In the genomic region with DNA sequence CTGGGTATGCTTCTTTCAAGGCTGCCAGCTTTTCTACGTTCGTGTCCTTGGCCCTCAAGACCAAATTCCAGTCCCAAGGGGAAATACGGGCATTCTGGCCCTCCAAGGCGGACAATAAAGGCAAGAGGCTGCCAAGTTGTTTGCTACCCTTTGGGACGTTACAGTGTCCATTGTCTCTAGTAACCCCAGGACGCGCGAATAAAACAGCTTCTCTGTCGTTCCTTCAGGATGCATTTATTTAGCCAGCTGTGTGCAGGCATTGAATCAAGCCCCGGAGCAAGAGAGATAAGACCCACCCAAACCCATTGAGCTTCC, we compare ENCODE assay signal across 8 cellular contexts. TPM values are rescaled to one million over a fixed set of nuclear protein-coding genes. Genes with fewer than 3 reads are reported as not detected.
A peak's percentile ranks its signal among the peaks of the same experiment; 100 is the strongest.
DNase-seq lines count a peak whose midpoint lies in the region; ATAC-seq, FAIRE-seq and TF ChIP-seq lines count a peak whose summit lies in the region.

No MANE protein-coding gene starts in this region.

- no peak for DNase-seq in T-helper 17 cell
- no peak for DNase-seq in foreskin keratinocyte
- DNase-seq in GM12891 (ENCODE audit: insufficient read length, low spot score): no peak
- DNase-seq in MV-4-11 (lab: John Stamatoyannopoulos, UW): no peak

- no peak for FAIRE-seq in GM12891 (lab: Jason Lieb, UNC)

- H3K9ac ChIP-seq in skeletal muscle satellite cell (ENCODE audit: low read depth, low read length): peak overlapping the region; percentile 88

- H3K27ac ChIP-seq in foreskin keratinocyte: peak overlapping the region; percentile 24

- H3K4me1 ChIP-seq in foreskin keratinocyte (peaks cover 11% of the 10 kb centered on the region), skeletal muscle satellite cell (ENCODE audit: control insufficient read depth, insufficient read depth, low read length) (peaks cover 20% of the 10 kb centered on the region)

- TF ChIP-seq POLR2A in GM12891 (IDR thresholded peaks at IDR 0.05; ENCODE audit: low read depth, low read length): no peak

- peaks cover 7% of the 10 kb centered on the region for H3K36me3 Mint-ChIP-seq in T-helper 17 cell (ENCODE audit: low read depth)

- peak overlapping the region; percentile 95 for H3K4me3 Mint-ChIP-seq in T-helper 17 cell

- H3K27me3 ChIP-seq in foreskin keratinocyte (no peaks in the 10 kb centered on the region), skeletal muscle satellite cell (ENCODE audit: control insufficient read depth, insufficient read depth, low read length) (no peaks in the 10 kb centered on the region)

- ATAC-seq in GM21528 (IDR thresholded peaks at IDR 0.05; ENCODE audit: low FRiP score, unreplicated experiment) (peak; percentile 4), T-helper 17 cell (no peak), foreskin keratinocyte (no peak), GM19455 (IDR thresholded peaks at IDR 0.05; ENCODE audit: unreplicated experiment) (no peak), HG02973 (IDR thresholded peaks at IDR 0.05; ENCODE audit: unreplicated experiment) (no peak)

- TF ChIP-seq CTCF in foreskin keratinocyte (conservative IDR thresholded peaks at IDR 0.05): no peak

- H3K9me3 ChIP-seq in T-helper 17 cell (ENCODE audit: control insufficient read depth, low read length, poor library complexity, severe bottlenecking) (no peaks in the 10 kb centered on the region), skeletal muscle satellite cell (replicated peaks; ENCODE audit: low read length) (no peaks in the 10 kb centered on the region)

- H3K27ac Mint-ChIP-seq in T-helper 17 cell: peak overlapping the region; percentile 88

- H3K36me3 ChIP-seq in skeletal muscle satellite cell (ENCODE audit: insufficient read depth, low read length): no peaks in the 10 kb centered on the region

- H3K4me2 ChIP-seq in skeletal muscle satellite cell (ENCODE audit: low read length): peak overlapping the region; percentile 85

- no peaks in the 10 kb centered on the region for H3K27me3 Mint-ChIP-seq in T-helper 17 cell

- peaks cover 23% of the 10 kb centered on the region for H3K4me1 Mint-ChIP-seq in T-helper 17 cell

- peak overlapping the region; percentile 82 for H3K4me3 ChIP-seq in skeletal muscle satellite cell (ENCODE audit: low read length)

TF ChIP-seq in GM12891, 5 proteins besides CTCF, POLR2A, EP300 and RAD21:
- no peak for TF ChIP-seq POU2F2 (IDR thresholded peaks at IDR 0.05; ENCODE audit: low read depth, low read length)
- no peak for TF ChIP-seq SPI1 (IDR thresholded peaks at IDR 0.05; ENCODE audit: low read depth, low read length)
- TF ChIP-seq TAF1 (IDR thresholded peaks at IDR 0.05; ENCODE audit: low read depth, low read length): no peak

RNA-seq across cellular contexts. Expression of a gene that starts 0.6 kb away (rescaled TPM):
- total RNA-seq in T-helper 17 cell (10 to 100 TPM; 13.7 to 19.1 TPM), foreskin keratinocyte (56.2 and 65.9 TPM in 2 replicates)
- 79.6 and 87.4 TPM in 2 replicates for polyA plus RNA-seq in foreskin keratinocyte
- total RNA-seq in skeletal muscle satellite cell (2012; rRNA removed): 36.7 and 49.9 TPM in 2 replicates
- polyA plus RNA-seq in GM12891 (2012; ENCODE audit: low read depth, missing spikeins): 38.0 TPM

RNA-seq across cellular contexts. Expression of a gene that starts 25.6 kb away (rescaled TPM):
- under 1 TPM in 1 of 2 donors, not detected in 1; 0.86 TPM for total RNA-seq in T-helper 17 cell
- total RNA-seq in foreskin keratinocyte: 9.7 and 10.1 TPM in 2 replicates
- polyA plus RNA-seq in foreskin keratinocyte: 8.2 and 8.6 TPM in 2 replicates
- 17.5 and 21.8 TPM in 2 replicates for total RNA-seq in skeletal muscle satellite cell (2012; rRNA removed)
- polyA plus RNA-seq in GM12891 (2012; ENCODE audit: low read depth, missing spikeins): 0.04 TPM

RNA-seq across cellular contexts. Expression of a gene that starts 33.7 kb away (rescaled TPM):
- total RNA-seq in T-helper 17 cell (100 to 1,000 TPM; 123 to 145 TPM), foreskin keratinocyte (318 and 323 TPM in 2 replicates)
- polyA plus RNA-seq in foreskin keratinocyte: 425 and 434 TPM in 2 replicates
- total RNA-seq in skeletal muscle satellite cell (2012; rRNA removed): 421 and 460 TPM in 2 replicates
- polyA plus RNA-seq in GM12891 (2012; ENCODE audit: low read depth, missing spikeins): 425 TPM

RNA-seq across cellular contexts. Expression of a gene that starts 34.0 kb away (rescaled TPM):
- total RNA-seq in T-helper 17 cell (10 to 100 TPM; 20.4 to 27.7 TPM), foreskin keratinocyte (11.6 and 12.7 TPM in 2 replicates)
- polyA plus RNA-seq in foreskin keratinocyte: 7.3 and 7.7 TPM in 2 replicates
- 10.4 and 10.5 TPM in 2 replicates for total RNA-seq in skeletal muscle satellite cell (2012; rRNA removed)
- polyA plus RNA-seq in GM12891 (2012; ENCODE audit: low read depth, missing spikeins): 11.3 TPM

RNA-seq across cellular contexts. Expression of a gene that starts 40.5 kb away (rescaled TPM):
- total RNA-seq in T-helper 17 cell (10 to 100 TPM; 10.6 to 14.9 TPM), foreskin keratinocyte (0.07 and 0.10 TPM in 2 replicates)
- 0.15 TPM in 1 of 2 replicates, not detected in the other for polyA plus RNA-seq in foreskin keratinocyte
- total RNA-seq in skeletal muscle satellite cell (2012; rRNA removed): under 0.01 and 1.1 TPM in 2 replicates
- 0.72 TPM for polyA plus RNA-seq in GM12891 (2012; ENCODE audit: low read depth, missing spikeins)
